ENCODE assay signal across 27 cellular contexts in the genomic region with DNA sequence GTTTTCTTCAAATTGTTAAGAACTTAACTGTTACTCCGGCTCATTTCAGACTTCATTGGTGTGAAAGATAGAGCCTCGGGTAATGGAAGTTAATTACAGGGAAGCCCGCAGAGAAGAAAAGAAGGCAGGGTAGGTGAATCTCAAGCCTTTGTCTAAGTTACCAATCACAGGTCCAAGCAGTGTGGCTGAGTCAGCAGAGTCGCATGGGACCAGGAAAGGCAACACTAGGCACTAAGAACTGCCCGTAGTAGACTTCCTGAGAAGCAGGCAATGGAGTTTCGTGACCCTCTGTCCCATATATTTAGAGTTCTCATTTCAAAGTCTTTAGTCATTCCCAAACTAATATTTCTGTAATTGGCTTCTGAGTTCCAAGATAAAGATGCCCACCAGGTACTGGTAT.
"Had no signal": no experiment of that assay in that cellular context is flagged by ENCODE, and none has a peak within 500 bp of the region (broad histone marks: within the 10 kb centered on the region; RNA-seq: fewer than 3 reads in every experiment).

No MANE protein-coding gene starts in this region.

- H3K9me3 Mint-ChIP-seq: immature natural killer cell; naive thymus-derived CD8-positive, alpha-beta T cell; nephron progenitor cell; stimulated activated naive B cell treated with anti-CD40 and anti-IgM and Interleukin-4, amounts not matched to agents 10 μg/mL and 1 μg/mL and 100 μg/mL, for 72 hours; stimulated activated naive CD8-positive, alpha-beta T cell treated with anti-CD3 and anti-CD28 coated beads, Interleukin-15, Interleukin-2, amounts not matched to agents 100 ng/mL and 50 ng/mL, for 24 hours had no signal

- H3K4me3 ChIP-seq: coronary artery, esophagus muscularis mucosa, heart right ventricle, lower lobe of right lung, right lobe of liver, suprapubic skin, transverse colon, vagina had no signal

- H3K4me3 Mint-ChIP-seq: immature natural killer cell; naive thymus-derived CD8-positive, alpha-beta T cell; nephron progenitor cell; stimulated activated naive B cell treated with anti-CD40 and anti-IgM and Interleukin-4, amounts not matched to agents 10 μg/mL and 1 μg/mL and 100 μg/mL, for 72 hours; stimulated activated naive CD8-positive, alpha-beta T cell treated with anti-CD3 and anti-CD28 coated beads, Interleukin-15, Interleukin-2, amounts not matched to agents 100 ng/mL and 50 ng/mL, for 24 hours had no signal

- H3K4me1 Mint-ChIP-seq: immature natural killer cell; stimulated activated naive B cell treated with anti-CD40 and anti-IgM and Interleukin-4, amounts not matched to agents 10 μg/mL and 1 μg/mL and 100 μg/mL, for 72 hours had no signal

- H3K36me3 ChIP-seq: esophagus muscularis mucosa, heart right ventricle, lower lobe of right lung, neutrophil, right lobe of liver, suprapubic skin, transverse colon, vagina had no signal

- H3K9ac ChIP-seq: parathyroid adenoma had no signal

- H3K4me1 ChIP-seq: foreskin keratinocyte, lower lobe of right lung, right lobe of liver, suprapubic skin, transverse colon, vagina had no signal

- H3K27ac ChIP-seq: coronary artery, esophagus muscularis mucosa, foreskin keratinocyte, lower lobe of right lung, neutrophil, parathyroid adenoma, right lobe of liver, suprapubic skin, transverse colon, vagina had no signal

- H3K79me2 ChIP-seq: parathyroid adenoma had no signal

- ATAC-seq: foreskin keratinocyte; left ventricle myocardium superior; lower lobe of right lung; naive thymus-derived CD8-positive, alpha-beta T cell; right lobe of liver; stimulated activated naive B cell treated with anti-CD40 and anti-IgM and Interleukin-4, amounts not matched to agents 10 μg/mL and 1 μg/mL and 100 μg/mL, for 72 hours had no signal

- H2AFZ ChIP-seq: parathyroid adenoma had no signal

- DNase-seq: dermis blood vessel endothelial cell; effector memory CD4-positive, alpha-beta T cell; foreskin keratinocyte; glutamatergic neuron; heart right ventricle; hypothalamus; immature natural killer cell; islet precursor cell; left ventricle myocardium superior; lower lobe of right lung; naive thymus-derived CD8-positive, alpha-beta T cell; nephron progenitor cell; right lobe of liver; small intestine; stimulated activated CD4-positive, alpha-beta T cell treated with anti-CD3 and anti-CD28 coated beads, Interleukin-15, amount 100 ng/mL, for 24 hours; stimulated activated CD4-positive, alpha-beta T cell treated with anti-CD3 and anti-CD28 coated beads, Interleukin-2, amount 100 ng/mL, for 48 hours; stimulated activated naive B cell treated with anti-CD40 and anti-IgM and Interleukin-4, amounts not matched to agents 10 μg/mL and 1 μg/mL and 100 μg/mL, for 72 hours; transverse colon had no signal

- H3K27me3 Mint-ChIP-seq: stimulated activated naive CD8-positive, alpha-beta T cell treated with anti-CD3 and anti-CD28 coated beads, Interleukin-15, Interleukin-2, amounts not matched to agents 100 ng/mL and 50 ng/mL, for 24 hours had no signal

- FAIRE-seq: endothelial cell of umbilical vein, small intestine had no signal

- H3K9me3 ChIP-seq: esophagus muscularis mucosa, heart right ventricle, lower lobe of right lung, neutrophil, right lobe of liver, suprapubic skin, transverse colon, vagina had no signal

- H3K27ac Mint-ChIP-seq: immature natural killer cell; naive thymus-derived CD8-positive, alpha-beta T cell; nephron progenitor cell; progenitor cell of endocrine pancreas; stimulated activated naive B cell treated with anti-CD40 and anti-IgM and Interleukin-4, amounts not matched to agents 10 μg/mL and 1 μg/mL and 100 μg/mL, for 72 hours; stimulated activated naive CD8-positive, alpha-beta T cell treated with anti-CD3 and anti-CD28 coated beads, Interleukin-15, Interleukin-2, amounts not matched to agents 100 ng/mL and 50 ng/mL, for 24 hours had no signal

- H3K27me3 ChIP-seq: esophagus muscularis mucosa, heart right ventricle, neutrophil, right lobe of liver, suprapubic skin, transverse colon, vagina had no signal

- H3K36me3 Mint-ChIP-seq: immature natural killer cell; naive thymus-derived CD8-positive, alpha-beta T cell; stimulated activated naive B cell treated with anti-CD40 and anti-IgM and Interleukin-4, amounts not matched to agents 10 μg/mL and 1 μg/mL and 100 μg/mL, for 72 hours had no signal
